32 cellular contexts compared by ENCODE assay signal in genomic region chr2:219488844-219489194, GRCh38. TPM values are rescaled to one million over a fixed set of nuclear protein-coding genes. Genes with fewer than 3 reads are reported as not detected.
"Had no signal": no experiment of that assay in that cellular context is flagged by ENCODE, and none has a peak within 500 bp of the region (broad histone marks: within the 10 kb centered on the region; RNA-seq: fewer than 3 reads in every experiment).

No MANE protein-coding gene starts in this region.

- H3K4me3 ChIP-seq: breast epithelium, cardiac muscle cell, colonic mucosa had no signal

- H3K36me3 ChIP-seq: breast epithelium, colonic mucosa had no signal

- H3K4me1 Mint-ChIP-seq: activated CD4-positive, alpha-beta T cell treated with anti-CD3 and anti-CD28 coated beads, Interleukin-2, amount 10 ng/mL, durations not matched to agents 24 days and 14 days; activated T-helper 17 cell treated with anti-CD3 and anti-CD28 coated beads, Interleukin-2, amount 50 U/mL, for 72 hours had no signal

- H3K27ac ChIP-seq: breast epithelium, cardiac muscle cell, colonic mucosa, epithelial cell of prostate had no signal

- H3K4me1 ChIP-seq: breast epithelium, colonic mucosa had no signal

- H3K27ac Mint-ChIP-seq: activated CD4-positive, alpha-beta memory T cell treated with anti-CD3 and anti-CD28 coated beads for 36 hours; activated CD4-positive, alpha-beta T cell treated with anti-CD3 and anti-CD28 coated beads for 36 hours; activated CD4-positive, alpha-beta T cell treated with anti-CD3 and anti-CD28 coated beads, Interleukin-2, amount 10 ng/mL, durations not matched to agents 24 days and 14 days; activated naive CD8-positive, alpha-beta T cell; activated T-cell treated with anti-CD3 and anti-CD28 coated beads, Interleukin-2, amount 50 U/mL, for 24 hours; activated T-helper 17 cell treated with anti-CD3 and anti-CD28 coated beads, Interleukin-2, amount 50 U/mL, for 72 hours; brain had no signal

- H3K9me3 ChIP-seq: breast epithelium, colonic mucosa had no signal

- H3K9me3 Mint-ChIP-seq: activated CD4-positive, alpha-beta memory T cell treated with anti-CD3 and anti-CD28 coated beads for 36 hours; activated CD4-positive, alpha-beta T cell treated with anti-CD3 and anti-CD28 coated beads, Interleukin-2, amount 10 ng/mL, durations not matched to agents 24 days and 14 days; activated T-cell treated with anti-CD3 and anti-CD28 coated beads, Interleukin-2, amount 50 U/mL, for 24 hours; activated T-helper 17 cell treated with anti-CD3 and anti-CD28 coated beads, Interleukin-2, amount 50 U/mL, for 72 hours had no signal

- DNase-seq: activated CD4-positive, alpha-beta memory T cell treated with anti-CD3 and anti-CD28 coated beads for 36 hours; activated CD4-positive, alpha-beta T cell treated with anti-CD3 and anti-CD28 coated beads for 36 hours; activated CD4-positive, alpha-beta T cell treated with anti-CD3 and anti-CD28 coated beads, Interleukin-2, amount 10 ng/mL, durations not matched to agents 24 days and 14 days; activated CD4-positive, CD25-positive, alpha-beta regulatory T cell; activated CD4-positive, CD25-positive, alpha-beta regulatory T cell treated with anti-CD3 and anti-CD28 coated beads, Interleukin-2, amount 50 U/mL, for 72 hours; activated CD8-positive, alpha-beta memory T cell treated with anti-CD3 and anti-CD28 coated beads, Interleukin-2, amount 50 U/mL, for 48 hours; activated effector memory CD4-positive, alpha-beta T cell treated with Interleukin-2 at 50 U/mL for 16 hours; activated gamma-delta T cell treated with Interleukin-2 at 50 U/mL for 16 hours; activated naive CD4-positive, alpha-beta T cell treated with anti-CD3 and anti-CD28 coated beads, Interleukin-2, amount 50 U/mL, for 16 hours; activated naive CD4-positive, alpha-beta T cell treated with Interleukin-2 at 50 U/mL for 16 hours; activated T-cell treated with anti-CD3 and anti-CD28 coated beads for 4 hours; activated T-cell treated with anti-CD3 and anti-CD28 coated beads, Interleukin-2, amount 50 U/mL, for 24 hours; amygdala; aorta; central memory CD4-positive, alpha-beta T cell; cerebellar nuclear complex; colonic mucosa; effector CD8-positive, alpha-beta T cell; foreskin fibroblast; T-helper 2 cell had no signal

- FAIRE-seq: endometrium, endothelial cell of umbilical vein, frontal cortex had no signal

- H3K4me3 Mint-ChIP-seq: activated CD4-positive, alpha-beta memory T cell treated with anti-CD3 and anti-CD28 coated beads for 36 hours; activated CD4-positive, alpha-beta T cell treated with anti-CD3 and anti-CD28 coated beads for 36 hours; activated CD4-positive, alpha-beta T cell treated with anti-CD3 and anti-CD28 coated beads, Interleukin-2, amount 10 ng/mL, durations not matched to agents 24 days and 14 days; activated naive CD8-positive, alpha-beta T cell; activated T-cell treated with anti-CD3 and anti-CD28 coated beads, Interleukin-2, amount 50 U/mL, for 24 hours; activated T-helper 17 cell treated with anti-CD3 and anti-CD28 coated beads, Interleukin-2, amount 50 U/mL, for 72 hours; brain had no signal

- ATAC-seq: activated CD4-positive, alpha-beta T cell treated with anti-CD3 and anti-CD28 coated beads for 36 hours; activated T-helper 17 cell treated with anti-CD3 and anti-CD28 coated beads, Interleukin-2, amount 50 U/mL, for 72 hours had no signal

- H3K36me3 Mint-ChIP-seq: activated CD4-positive, alpha-beta memory T cell treated with anti-CD3 and anti-CD28 coated beads for 36 hours; activated naive CD8-positive, alpha-beta T cell; brain had no signal

RNA-seq across cellular contexts. Expression of gene ASIC4, which starts 25.5 kb away (rescaled TPM):
- total RNA-seq: activated CD4-positive, alpha-beta T cell treated with anti-CD3 and anti-CD28 coated beads for 36 hours; activated CD4-positive, alpha-beta T cell treated with anti-CD3 and anti-CD28 coated beads, Interleukin-2, amount 10 ng/mL, durations not matched to agents 24 days and 14 days; dermis microvascular lymphatic vessel endothelial cell; endothelial cell of umbilical vein; glomerular endothelial cell; T-helper 1 cell treated with Interleukin-12 subunit alpha and Interleukin-12 subunit beta and Interleukin-4 antibody, amounts not matched to agents 30 ng/mL and 1 ng/mL, for 36 hours had no signal
- polyA plus RNA-seq: endothelial cell of umbilical vein had no signal

RNA-seq across cellular contexts. Expression of gene TMEM198, which starts 55.0 kb away (rescaled TPM):
- total RNA-seq: dermis microvascular lymphatic vessel endothelial cell, endothelial cell of umbilical vein had no signal
- polyA plus RNA-seq: endothelial cell of umbilical vein had no signal
